In genomic region chr11:125286486-125286885, GRCh38 we compare ENCODE assay signal across 22 cellular contexts.
"Had no signal": no experiment of that assay in that cellular context is flagged by ENCODE, and none has a peak within 500 bp of the region (broad histone marks: within the 10 kb centered on the region; RNA-seq: fewer than 3 reads in every experiment).

No MANE protein-coding gene starts in this region.

- FAIRE-seq: keratinocyte, small intestine had no signal

- H3K36me3 ChIP-seq: adrenal gland, ascending aorta, heart right ventricle, stomach, vagina had no signal

- H3K4me3 ChIP-seq: adrenal gland, ascending aorta, heart right ventricle, stomach, vagina had no signal

- H3K9me3 ChIP-seq: adrenal gland, ascending aorta, heart right ventricle, stomach, vagina had no signal

- H3K4me1 ChIP-seq: adrenal gland, ascending aorta had no signal

- H3K27me3 ChIP-seq: adrenal gland, ascending aorta, heart right ventricle, stomach, vagina had no signal

- DNase-seq: activated CD4-positive, alpha-beta T cell treated with anti-CD3 and anti-CD28 coated beads, Interleukin-2, amount 50 U/mL, for 4 hours; activated CD8-positive, alpha-beta memory T cell treated with anti-CD3 and anti-CD28 coated beads for 24 hours; activated CD8-positive, alpha-beta memory T cell treated with anti-CD3 and anti-CD28 coated beads, Interleukin-2, amount 50 U/mL, for 4 hours; activated naive CD4-positive, alpha-beta T cell; activated T-cell treated with anti-CD3 and anti-CD28 coated beads, Interleukin-2, amount 50 U/mL, for 24 hours; adrenal gland; central memory CD4-positive, alpha-beta T cell; dermis blood vessel endothelial cell; effector CD8-positive, alpha-beta T cell; erythroblast; foreskin fibroblast; heart right ventricle; mammary epithelial cell; nucleus accumbens; small intestine; stimulated activated CD4-positive, alpha-beta T cell treated with anti-CD3 and anti-CD28 coated beads, Interleukin-2, amount 100 ng/mL, for 24 hours; stomach; trophoblast cell had no signal

- H3K27ac ChIP-seq: ascending aorta, vagina, VCaP had no signal
